In genomic region chr13:53513199-53513598, GRCh38 we compare ENCODE assay signal across 16 cellular contexts.
A peak's percentile ranks its signal among the peaks of the same experiment; 100 is the strongest.
DNase-seq lines count a peak whose midpoint lies in the region; ATAC-seq and TF ChIP-seq lines count a peak whose summit lies in the region.
"Had no signal": no experiment of that assay in that cellular context is flagged by ENCODE, and none has a peak within 500 bp of the region (broad histone marks: within the 10 kb centered on the region; RNA-seq: fewer than 3 reads in every experiment).

No MANE protein-coding gene starts in this region.

- no peaks in the 10 kb centered on the region for H3K27me3 ChIP-seq in right cardiac atrium (ENCODE audit: control insufficient read depth, insufficient read depth)
- no peaks in the 10 kb centered on the region for H3K27me3 ChIP-seq in right atrium auricular region
- H3K27me3 ChIP-seq in OCI-LY3 (ENCODE audit: low read depth, low read length), result no peaks in the 10 kb centered on the region
- H3K27me3 ChIP-seq in iPS-20b (ENCODE audit: insufficient read depth, low read length), result no peaks in the 10 kb centered on the region
- no peaks in the 10 kb centered on the region for H3K27me3 ChIP-seq in subcutaneous abdominal adipose tissue (ENCODE audit: control insufficient read depth in 5 of 5, insufficient read depth in 4 of 5, low read length in 5 of 5)

- DNase-seq in right cardiac atrium (no peak), right atrium auricular region (ENCODE audit: low spot score) (no peak), ureter (ENCODE audit: low spot score) (no peak), CD14-positive monocyte (ENCODE audit: low spot score) (no peak), caudate nucleus (lab: John Stamatoyannopoulos, UW) (no peak)
- DNase-seq: C1 segment of cervical spinal cord, DMS79 treated with DMSO at 0.1 percent for 48 hours, NCI-H1105 treated with DMSO at 0.1 percent for 48 hours, NCI-H1694, NCI-H2081 treated with DMSO at 0.1 percent for 48 hours, NCI-H526 had no signal

- H3K9me3 ChIP-seq in right cardiac atrium (ENCODE audit: control insufficient read depth, low read length) (no peaks in the 10 kb centered on the region), right atrium auricular region (no peaks in the 10 kb centered on the region), OCI-LY3 (ENCODE audit: insufficient read depth, low read length) (no peaks in the 10 kb centered on the region), iPS-20b (ENCODE audit: insufficient read depth, low read depth, low read length) (no peaks in the 10 kb centered on the region), subcutaneous abdominal adipose tissue (ENCODE audit: control insufficient read depth in 5 of 5, low read length in 5 of 5) (no peaks in the 10 kb centered on the region)
- H3K9me3 ChIP-seq: A549 had no signal

- intact Hi-C loops in right cardiac atrium (cut with DNase I), result no loop called here
- intact Hi-C loops in CD14-positive monocyte (cut with micrococcal nuclease), result no loop called here

- H3K4me2 ChIP-seq in OCI-LY3 (ENCODE audit: low read length), result peak overlapping the region; percentile 89
- H3K4me2 ChIP-seq: A549 had no signal

- no peaks in the 10 kb centered on the region for H3K36me3 ChIP-seq in right atrium auricular region
- H3K36me3 ChIP-seq in OCI-LY3 (replicated peaks; ENCODE audit: low read depth, low read length), result no peaks in the 10 kb centered on the region
- no peaks in the 10 kb centered on the region for H3K36me3 ChIP-seq in iPS-20b (ENCODE audit: insufficient read depth, low read depth, low read length)
- no peaks in the 10 kb centered on the region for H3K36me3 ChIP-seq in subcutaneous abdominal adipose tissue (ENCODE audit: control insufficient read depth in 5 of 5, insufficient read depth in 5 of 5, low read length in 5 of 5)

- H4K20me1 ChIP-seq in OCI-LY3 (ENCODE audit: insufficient read depth, low read length), result no peaks in the 10 kb centered on the region

- ATAC-seq in right cardiac atrium, result no peak
- ATAC-seq: A549, K562 had no signal

- H3K27ac Mint-ChIP-seq in CD14-positive monocyte, result no peak overlapping the region

- H3K9me3 Mint-ChIP-seq in CD14-positive monocyte, result peaks cover 0 to 4% (median 0%) of the 10 kb centered on the region in 7 donors

- peak overlapping the region; percentile 93 for H2AFZ ChIP-seq in OCI-LY3 (ENCODE audit: low read depth, low read length)

- H3K4me3 Mint-ChIP-seq in CD14-positive monocyte, result no peak overlapping the region

- 42% methylated on average over 4 of the region's 4 CpGs for whole genome bisulfite sequencing in right cardiac atrium

- H3K27me3 Mint-ChIP-seq in CD14-positive monocyte (ENCODE audit: low read depth in 3 of 3), result peaks cover 0 to 2% (median 0%) of the 10 kb centered on the region in 3 donors

- no peaks in the 10 kb centered on the region for H3K79me2 ChIP-seq in OCI-LY3 (ENCODE audit: low read length)

- TF ChIP-seq CTCF in right atrium auricular region (IDR thresholded peaks at IDR 0.05) (no peak), OCI-LY3 (IDR thresholded peaks at IDR 0.05; ENCODE audit: low read depth, low read length) (no peak), CD14-positive monocyte (IDR thresholded peaks at IDR 0.05) (no peak)

- H3K4me1 Mint-ChIP-seq in CD14-positive monocyte, result no peaks in the 10 kb centered on the region

- H3K9ac ChIP-seq in OCI-LY3 (ENCODE audit: low read length), result peak overlapping the region; percentile 36
- H3K9ac ChIP-seq in iPS-20b (ENCODE audit: low read depth, low read length), result no peak overlapping the region
- H3K9ac ChIP-seq in subcutaneous abdominal adipose tissue (ENCODE audit: low read length in 5 of 5), result no peak overlapping the region

- no peaks in the 10 kb centered on the region for H3K4me1 ChIP-seq in right cardiac atrium (ENCODE audit: control insufficient read depth, insufficient read depth, low read length)
- no peaks in the 10 kb centered on the region for H3K4me1 ChIP-seq in right atrium auricular region
- peaks cover 32% of the 10 kb centered on the region for H3K4me1 ChIP-seq in OCI-LY3 (ENCODE audit: low read length)
- H3K4me1 ChIP-seq in iPS-20b (ENCODE audit: insufficient read depth, low read length), result peaks cover 13% of the 10 kb centered on the region
- H3K4me1 ChIP-seq in subcutaneous abdominal adipose tissue (ENCODE audit: control insufficient read depth in 5 of 5, insufficient read depth in 5 of 5, low read length in 5 of 5), result peaks cover 0 to 10% (median 6%) of the 10 kb centered on the region in 5 donors
- H3K4me1 ChIP-seq: A549 had no signal

- H3K27ac ChIP-seq in right cardiac atrium (ENCODE audit: low read length) (no peak overlapping the region), right atrium auricular region (no peak overlapping the region), OCI-LY3 (ENCODE audit: low read length) (peak overlapping the region; percentile 39), iPS-20b (ENCODE audit: low read length) (no peak overlapping the region), subcutaneous abdominal adipose tissue (ENCODE audit: low read depth, low read length) (no peak overlapping the region), caudate nucleus (ENCODE audit: low read depth, low read length) (no peak overlapping the region)
- H3K27ac ChIP-seq: A549 had no signal

- H3K36me3 Mint-ChIP-seq in CD14-positive monocyte, result no peaks in the 10 kb centered on the region

- H3K4me3 ChIP-seq in right cardiac atrium (ENCODE audit: low read length) (peak overlapping the region; percentile 32), right atrium auricular region (peak overlapping the region in 1 of 2 donors; percentile 0), OCI-LY3 (ENCODE audit: low read length) (peak overlapping the region; percentile 63), iPS-20b (ENCODE audit: low read length) (peak overlapping the region; percentile 4; the same call in 1 of the 2 replicates), subcutaneous abdominal adipose tissue (ENCODE audit: low read depth in 1 of 5, low read length in 5 of 5) (peak overlapping the region; percentile 17 to 59 (median 39))
- H3K4me3 ChIP-seq: A549, K562 had no signal
